Comparison of ENCODE assay signal across 1 cellular context in genomic region chr2:57434429-57434828, GRCh38.
TF ChIP-seq lines count a peak whose summit lies in the region.

No MANE protein-coding gene starts in this region.

TF ChIP-seq in SK-N-SH, 30 proteins besides CTCF, POLR2A, EP300 and RAD21 (continued from another document):
- TF ChIP-seq PBX3 (IDR thresholded peaks at IDR 0.05) (no peak), GABPA (IDR thresholded peaks at IDR 0.05; ENCODE audit: low read depth) (no peak), NRF1 (IDR thresholded peaks at IDR 0.05; ENCODE audit: low read depth, low read length) (no peak), MEF2A (IDR thresholded peaks at IDR 0.05; ENCODE audit: borderline replicate concordance, low read depth) (no peak), RCOR1 (IDR thresholded peaks at IDR 0.05; ENCODE audit: low read length) (no peak), RFX5 (IDR thresholded peaks at IDR 0.05; ENCODE audit: low read length) (no peak), NFIC (IDR thresholded peaks at IDR 0.05; ENCODE audit: borderline replicate concordance) (no peak)
